Comparison of ENCODE assay signal across 8 cellular contexts in genomic region chr20:44990425-44990824, GRCh38. TPM values are rescaled to one million over a fixed set of nuclear protein-coding genes. Genes with fewer than 3 reads are reported as not detected.
A peak's percentile ranks its signal among the peaks of the same experiment; 100 is the strongest.
DNase-seq lines count a peak whose midpoint lies in the region; ATAC-seq and TF ChIP-seq lines count a peak whose summit lies in the region.

No MANE protein-coding gene starts in this region.

- peak overlapping the region; percentile 97 for H3K4me2 ChIP-seq in GM23248 (ENCODE audit: unreplicated experiment)

- DNase-seq in GM23248 (peak; percentile 71), UCSD-AML1 (lab: John Stamatoyannopoulos, UW; ENCODE audit: unreplicated experiment) (peak; percentile 18), fibroblast of the aortic adventitia (ENCODE audit: low read depth) (peak; percentile 40), NCI-H748 (lab: John Stamatoyannopoulos, UW; ENCODE audit: unreplicated experiment) (no peak)
- peak; percentile 50 to 59 for DNase-seq in stimulated activated CD8-positive, alpha-beta memory T cell treated with anti-CD3 and anti-CD28 coated beads, Interleukin-15, amount 100 ng/mL, for 48 hours (ENCODE audit: low read depth in 2 of 2)

- WGBS in GM23248 (ENCODE audit: low coverage in 1 of 2, low lambda C conversion rate in 2 of 2, missing lambda C conversion rate in 2 of 2), 2 experiments, result 3 to 7% methylated on average over 3 of the region's 3 CpGs

- peak overlapping the region; percentile 69 for H3K27ac ChIP-seq in GM23248

- in situ Hi-C loops in GM23248 (cut with MboI), result no loop called here

- H3K79me2 ChIP-seq in GM23248 (ENCODE audit: insufficient read depth), result peaks cover 37% of the 10 kb centered on the region

- peaks cover 29% of the 10 kb centered on the region for H3K36me3 ChIP-seq in GM23248 (ENCODE audit: low read depth)

- no peaks in the 10 kb centered on the region for H3K9me2 ChIP-seq in GM23248 (ENCODE audit: insufficient read depth)

- H3K4me3 ChIP-seq in GM23248 (peak overlapping the region; percentile 72), fibroblast of the aortic adventitia (ENCODE audit: low read depth, low read length) (peak overlapping the region; percentile 45)

- ATAC-seq in HG02840 (IDR thresholded peaks at IDR 0.05; ENCODE audit: low FRiP score, unreplicated experiment) (no peak), HG03159 (IDR thresholded peaks at IDR 0.05; ENCODE audit: unreplicated experiment) (no peak), GM18868 (IDR thresholded peaks at IDR 0.05; ENCODE audit: unreplicated experiment) (no peak)

- H4K20me1 ChIP-seq in GM23248 (ENCODE audit: insufficient read depth), result no peaks in the 10 kb centered on the region

- peaks cover 23% of the 10 kb centered on the region for H3F3A ChIP-seq in GM23248 (ENCODE audit: insufficient read depth)

- no peaks in the 10 kb centered on the region for H3K9me3 ChIP-seq in GM23248 (ENCODE audit: low read depth)

- no peak for TF ChIP-seq CTCF in fibroblast of the aortic adventitia (IDR thresholded peaks at IDR 0.05; ENCODE audit: insufficient read depth, low read length)

- H3K27me3 ChIP-seq in GM23248 (replicated peaks; ENCODE audit: insufficient read depth), result no peaks in the 10 kb centered on the region

- H3K4me1 ChIP-seq in GM23248 (ENCODE audit: insufficient read depth), result peaks cover 29% of the 10 kb centered on the region

- H3K9ac ChIP-seq in GM23248, result peak overlapping the region; percentile 78

- H2AFZ ChIP-seq in GM23248, result peak overlapping the region; percentile 82

RNA-seq across cellular contexts. Expression of gene STK4, which starts 24.1 kb away (rescaled TPM):
- total RNA-seq in GM23248 (2014; rRNA removed; shearing (Covaris generic)), result 21.9 and 30.4 TPM in 2 replicates
- 33.4 and 35.1 TPM in 2 replicates for polyA plus RNA-seq in GM23248 (2016; fragmentation: Nextera tagmentation; extraction: Ambion mirVana)
- total RNA-seq in fibroblast of the aortic adventitia (ENCODE audit: low replicate concordance), result 20.8 and 41.6 TPM in 2 replicates

RNA-seq across cellular contexts. Expression of gene TOMM34, which starts 30.2 kb away (rescaled TPM):
- total RNA-seq in GM23248 (2014; rRNA removed; shearing (Covaris generic)), result 53.0 and 63.8 TPM in 2 replicates
- 63.4 and 69.9 TPM in 2 replicates for polyA plus RNA-seq in GM23248 (2016; fragmentation: Nextera tagmentation; extraction: Ambion mirVana)
- total RNA-seq in fibroblast of the aortic adventitia (ENCODE audit: low replicate concordance), result 7.0 and 29.3 TPM in 2 replicates
